In genomic region chr9:96651626-96652025, GRCh38 we compare ENCODE assay signal across 10 cellular contexts. TPM values are rescaled to one million over a fixed set of nuclear protein-coding genes. Genes with fewer than 3 reads are reported as not detected.
DNase-seq lines count a peak whose midpoint lies in the region; ATAC-seq and TF ChIP-seq lines count a peak whose summit lies in the region.
"Had no signal": no experiment of that assay in that cellular context is flagged by ENCODE, and none has a peak within 500 bp of the region (broad histone marks: within the 10 kb centered on the region; RNA-seq: fewer than 3 reads in every experiment).

No MANE protein-coding gene starts in this region.

- no peak for ATAC-seq in GM21529 (IDR thresholded peaks at IDR 0.05; ENCODE audit: unreplicated experiment)

- DNase-seq in ACHN = peak; percentile 42
- peak; percentile 48 for DNase-seq in GM13977 (ENCODE audit: low spot score)
- DNase-seq in PC-9 = no peak
- peak; percentile 20 for DNase-seq in fibroblast of gingiva (ENCODE audit: low read depth)
- DNase-seq in Calu3 = no peak
- DNase-seq in amygdala (lab: John Stamatoyannopoulos, UW) = no peak
- no peak for DNase-seq in posterior cingulate gyrus
- DNase-seq: NCI-H1436 treated with DMSO at 0.1 percent for 48 hours had no signal

- no peaks in the 10 kb centered on the region for H3K9me3 ChIP-seq in PC-9 (ENCODE audit: insufficient read depth, low read depth)

- H3K27me3 ChIP-seq in PC-9 (ENCODE audit: insufficient read depth, low read depth) = no peaks in the 10 kb centered on the region

- no peaks in the 10 kb centered on the region for H3K27me3 Mint-ChIP-seq in Calu3 (ENCODE audit: unreplicated experiment)

- no peaks in the 10 kb centered on the region for H3K79me2 ChIP-seq in PC-9 (ENCODE audit: low read depth)
- H3K79me2 ChIP-seq: parathyroid adenoma had no signal

- no peak overlapping the region for H3K27ac Mint-ChIP-seq in Calu3 (ENCODE audit: unreplicated experiment)

- POLR2A ChIA-PET in PC-9 (lab: Charles Lee; ENCODE audit: unreplicated experiment) = no interaction called here

- CTCF ChIA-PET in PC-9 (lab: Charles Lee) = no interaction called here
- CTCF ChIA-PET in Calu3 (lab: Charles Lee) = no interaction called here

- H3K36me3 ChIP-seq in PC-9 (ENCODE audit: low read depth) = no peaks in the 10 kb centered on the region

- H2AFZ ChIP-seq in PC-9 = no peak overlapping the region
- H2AFZ ChIP-seq: parathyroid adenoma had no signal

- peak; percentile 60 for TF ChIP-seq CTCF in GM13977 (IDR thresholded peaks at IDR 0.05; ENCODE audit: extremely low read depth, insufficient read depth, missing control alignments)
- peak; percentile 76 for TF ChIP-seq CTCF in PC-9 (conservative IDR thresholded peaks at IDR 0.05)
- no peak for TF ChIP-seq CTCF in Calu3 (IDR thresholded peaks at IDR 0.05; ENCODE audit: unreplicated experiment)

- H3K27ac ChIP-seq in PC-9 = no peak overlapping the region
- H3K27ac ChIP-seq: parathyroid adenoma had no signal

- H3K36me3 Mint-ChIP-seq in Calu3 (ENCODE audit: insufficient read depth, unreplicated experiment) = peaks cover 30% of the 10 kb centered on the region

- H3K4me2 ChIP-seq in PC-9 = no peak overlapping the region

- no peaks in the 10 kb centered on the region for H3K4me1 Mint-ChIP-seq in Calu3 (ENCODE audit: low read depth, unreplicated experiment)

- in situ Hi-C loops in ACHN (cut with HindIII; ENCODE audit: low pct_ligation_motif_present, low pct_unique_long_range_greater_than_20kb, low sequenced_read_pairs) (no loop called here), GM13977 (cut with MboI; ENCODE audit: low pct_unique_long_range_greater_than_20kb, low sequenced_read_pairs, unreplicated experiment) (loop anchor here (5.0 to 10.0 kb wide), 2 partner anchors 207 to 324 kb away; no protein-coding TSS in a partner anchor)

- H3K9me2 ChIP-seq in PC-9 (ENCODE audit: insufficient read depth) = no peaks in the 10 kb centered on the region

- H3K4me3 Mint-ChIP-seq in Calu3 (ENCODE audit: low read depth, unreplicated experiment) = no peak overlapping the region

- no TSS peak for BruUV-seq in PC-9 (replicated peaks; lab: Mats Ljungman, UMichigan)
- no TSS peak for BruUV-seq in Calu3 (replicated peaks; lab: Mats Ljungman, UMichigan)

- intact Hi-C loops in PC-9 (cut with micrococcal nuclease; ENCODE audit: unreplicated experiment) (loop anchor here (1.0 to 10.0 kb wide), 3 partner anchors 30 to 324 kb away; partner anchors contain the start of gene ZNF367), Calu3 (cut with micrococcal nuclease; ENCODE audit: unreplicated experiment) (loop anchor here (5.0 to 10.0 kb wide), 3 partner anchors 34 to 207 kb away; partner anchors contain the start of gene CDC14B), posterior cingulate gyrus (cut with DNase I) (no loop called here)

- no peaks in the 10 kb centered on the region for H3K9me3 Mint-ChIP-seq in Calu3 (ENCODE audit: low read depth, unreplicated experiment)

- H3F3A ChIP-seq in PC-9 (ENCODE audit: insufficient read depth, low read depth) = peaks cover 33% of the 10 kb centered on the region

- H3K4me1 ChIP-seq in PC-9 (replicated peaks; ENCODE audit: insufficient read depth) = peaks cover 12% of the 10 kb centered on the region
- H3K4me1 ChIP-seq: parathyroid adenoma had no signal

- H3K4me3 ChIP-seq in PC-9 = no peak overlapping the region

- H4K20me1 ChIP-seq in PC-9 (ENCODE audit: insufficient read depth) = no peaks in the 10 kb centered on the region

RNA-seq across cellular contexts. Expression of gene PRXL2C, which starts 3.5 kb away (rescaled TPM):
- total RNA-seq in PC-9 (2021) = 7.6 and 8.5 TPM in 2 replicates
- total RNA-seq in Calu3 (2022) = 10.5 and 10.8 TPM in 2 replicates

RNA-seq across cellular contexts. Expression of gene CDC14B, which starts 32.0 kb away (rescaled TPM):
- total RNA-seq in PC-9 (2021) (43.3 and 47.2 TPM in 2 replicates), Calu3 (2022) (26.4 and 29.8 TPM in 2 replicates)

Comparison
In these comparisons a context has a peak if more than half of its experiments do, and no peak if none do; other contexts are left out.
1. DNase-seq: peak in ACHN (single experiment), GM13977 (single experiment) and fibroblast of gingiva (single experiment); none in PC-9 (0 of 2), Calu3 (single experiment), amygdala (0 of 56) and posterior cingulate gyrus (0 of 10).